Comparison of ENCODE assay signal across 2 cellular contexts in genomic region chr19:58304255-58304654, GRCh38.
A peak's percentile ranks its signal among the peaks of the same experiment; 100 is the strongest.
TF ChIP-seq lines count a peak whose summit lies in the region.

No MANE protein-coding gene starts in this region.

TF ChIP-seq in A549, 52 proteins besides CTCF, POLR2A, EP300 and RAD21:
- TF ChIP-seq EHF (CRISPR knock-in tag; IDR thresholded peaks at IDR 0.05) (no peak), HDAC2 (IDR thresholded peaks at IDR 0.05) (no peak), CHD4 (IDR thresholded peaks at IDR 0.05; ENCODE audit: borderline replicate concordance) (no peak)

TF ChIP-seq in K562, 482 proteins besides CTCF, POLR2A, EP300 and RAD21:
- TF ChIP-seq CEBPG (CRISPR knock-in tag; IDR thresholded peaks at IDR 0.05): no peak
- peak in 1 of 2 experiments; percentile 63; a peak in 2 of 4 replicates for TF ChIP-seq CEBPG (tag; conservative IDR thresholded peaks at IDR 0.05 in 1 of 2, IDR thresholded peaks at IDR 0.05 in 1 of 2)
- no peak for TF ChIP-seq ZNF644 (tag; IDR thresholded peaks at IDR 0.05; ENCODE audit: low read depth)
- TF ChIP-seq RBM34 (IDR thresholded peaks at IDR 0.05; ENCODE audit: borderline replicate concordance, insufficient read depth, low read length): no peak
- TF ChIP-seq TEAD4 (IDR thresholded peaks at IDR 0.05; ENCODE audit: low read length): peak; percentile 20; the same call in 1 of the 2 replicates
- no peak for TF ChIP-seq TEAD4 (CRISPR knock-in tag; IDR thresholded peaks at IDR 0.05; ENCODE audit: borderline replicate concordance)
- TF ChIP-seq TAF1 (IDR thresholded peaks at IDR 0.05; ENCODE audit: control insufficient read depth, extremely low read depth, insufficient read depth, low read length, severe bottlenecking): peak; percentile 61
- TF ChIP-seq CEBPB (tag; IDR thresholded peaks at IDR 0.05): peak; percentile 56
- no peak for TF ChIP-seq RFX1 (IDR thresholded peaks at IDR 0.05)
- TF ChIP-seq STAT5A (IDR thresholded peaks at IDR 0.05; ENCODE audit: borderline replicate concordance, low read length): no peak
- TF ChIP-seq PURB (CRISPR knock-in tag; IDR thresholded peaks at IDR 0.05; ENCODE audit: low read depth): no peak
- TF ChIP-seq CTBP1 (IDR thresholded peaks at IDR 0.05; ENCODE audit: borderline replicate concordance): peak; percentile 51
- TF ChIP-seq SMC3 (conservative IDR thresholded peaks at IDR 0.05; ENCODE audit: insufficient read depth, low read depth, low read length): no peak
- no peak for TF ChIP-seq ZNF586 (CRISPR knock-in tag; conservative IDR thresholded peaks at IDR 0.05)
- peak; percentile 47; the same call in 1 of the 2 replicates for TF ChIP-seq MYC (IDR thresholded peaks at IDR 0.05; ENCODE audit: low read depth, low read length)
- TF ChIP-seq MYC (CRISPR knock-in tag; IDR thresholded peaks at IDR 0.05; ENCODE audit: borderline replicate concordance, low read depth): no peak
- TF ChIP-seq CXXC5 (CRISPR knock-in tag; IDR thresholded peaks at IDR 0.05): peak; percentile 34; the same call in 1 of the 2 replicates
- no peak for TF ChIP-seq CBX2 (IDR thresholded peaks at IDR 0.05; ENCODE audit: insufficient read depth, low read length, poor library complexity, severe bottlenecking)
- peak; percentile 34 for TF ChIP-seq ARID1B (IDR thresholded peaks at IDR 0.05)
- no peak for TF ChIP-seq PHF21A (IDR thresholded peaks at IDR 0.05; ENCODE audit: borderline replicate concordance, low read depth)
- peak; percentile 21; the same call in 1 of the 2 replicates for TF ChIP-seq TAL1 (IDR thresholded peaks at IDR 0.05)
- TF ChIP-seq ZNF212 (CRISPR knock-in tag; IDR thresholded peaks at IDR 0.05): no peak
- TF ChIP-seq, protein P1, sequence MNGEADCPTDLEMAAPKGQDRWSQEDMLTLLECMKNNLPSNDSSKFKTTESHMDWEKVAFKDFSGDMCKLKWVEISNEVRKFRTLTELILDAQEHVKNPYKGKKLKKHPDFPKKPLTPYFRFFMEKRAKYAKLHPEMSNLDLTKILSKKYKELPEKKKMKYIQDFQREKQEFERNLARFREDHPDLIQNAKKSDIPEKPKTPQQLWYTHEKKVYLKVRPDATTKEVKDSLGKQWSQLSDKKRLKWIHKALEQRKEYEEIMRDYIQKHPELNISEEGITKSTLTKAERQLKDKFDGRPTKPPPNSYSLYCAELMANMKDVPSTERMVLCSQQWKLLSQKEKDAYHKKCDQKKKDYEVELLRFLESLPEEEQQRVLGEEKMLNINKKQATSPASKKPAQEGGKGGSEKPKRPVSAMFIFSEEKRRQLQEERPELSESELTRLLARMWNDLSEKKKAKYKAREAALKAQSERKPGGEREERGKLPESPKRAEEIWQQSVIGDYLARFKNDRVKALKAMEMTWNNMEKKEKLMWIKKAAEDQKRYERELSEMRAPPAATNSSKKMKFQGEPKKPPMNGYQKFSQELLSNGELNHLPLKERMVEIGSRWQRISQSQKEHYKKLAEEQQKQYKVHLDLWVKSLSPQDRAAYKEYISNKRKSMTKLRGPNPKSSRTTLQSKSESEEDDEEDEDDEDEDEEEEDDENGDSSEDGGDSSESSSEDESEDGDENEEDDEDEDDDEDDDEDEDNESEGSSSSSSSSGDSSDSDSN (IDR thresholded peaks at IDR 0.05; ENCODE audit: borderline replicate concordance in 1 of 2, low read depth in 2 of 2, low read length in 2 of 2): no peak
- peak; percentile 61 for TF ChIP-seq CBFA2T3 (IDR thresholded peaks at IDR 0.05)
- TF ChIP-seq DPF2 (IDR thresholded peaks at IDR 0.05): peak; percentile 2; the same call in 1 of the 2 replicates
- TF ChIP-seq SOX6 (IDR thresholded peaks at IDR 0.05): peak; percentile 14; the same call in 1 of the 2 replicates
- no peak for TF ChIP-seq ZNF143 (CRISPR knock-in tag; IDR thresholded peaks at IDR 0.05)
- TF ChIP-seq TCF3 (CRISPR knock-in tag; IDR thresholded peaks at IDR 0.05): peak; percentile 50
- no peak for TF ChIP-seq IRF9 (tag; IDR thresholded peaks at IDR 0.05)
- TF ChIP-seq, protein P2, sequence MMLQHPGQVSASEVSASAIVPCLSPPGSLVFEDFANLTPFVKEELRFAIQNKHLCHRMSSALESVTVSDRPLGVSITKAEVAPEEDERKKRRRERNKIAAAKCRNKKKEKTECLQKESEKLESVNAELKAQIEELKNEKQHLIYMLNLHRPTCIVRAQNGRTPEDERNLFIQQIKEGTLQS (IDR thresholded peaks at IDR 0.05): 0 out of 2 replicates have a peak, but pooled peaks have one; percentile 19
- TF ChIP-seq, protein P2 (CRISPR knock-in tag; conservative IDR thresholded peaks at IDR 0.05): no peak
- no peak for TF ChIP-seq TBL1XR1 (IDR thresholded peaks at IDR 0.05; ENCODE audit: low read length in 2 of 2)
- peak; percentile 39; the same call in 1 of the 2 replicates for TF ChIP-seq ZEB2 (IDR thresholded peaks at IDR 0.05)
- no peak for TF ChIP-seq ZNF174 (CRISPR knock-in tag; IDR thresholded peaks at IDR 0.05)
- TF ChIP-seq, protein P3, sequence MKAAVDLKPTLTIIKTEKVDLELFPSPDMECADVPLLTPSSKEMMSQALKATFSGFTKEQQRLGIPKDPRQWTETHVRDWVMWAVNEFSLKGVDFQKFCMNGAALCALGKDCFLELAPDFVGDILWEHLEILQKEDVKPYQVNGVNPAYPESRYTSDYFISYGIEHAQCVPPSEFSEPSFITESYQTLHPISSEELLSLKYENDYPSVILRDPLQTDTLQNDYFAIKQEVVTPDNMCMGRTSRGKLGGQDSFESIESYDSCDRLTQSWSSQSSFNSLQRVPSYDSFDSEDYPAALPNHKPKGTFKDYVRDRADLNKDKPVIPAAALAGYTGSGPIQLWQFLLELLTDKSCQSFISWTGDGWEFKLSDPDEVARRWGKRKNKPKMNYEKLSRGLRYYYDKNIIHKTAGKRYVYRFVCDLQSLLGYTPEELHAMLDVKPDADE (conservative IDR thresholded peaks at IDR 0.05; ENCODE audit: control insufficient read depth, low read depth, low read length): no peak
- TF ChIP-seq ZNF165 (CRISPR knock-in tag; IDR thresholded peaks at IDR 0.05; ENCODE audit: borderline replicate concordance): no peak
TF ChIP-seq in K562: peak in this region for 15.
